ENCODE assay signal across 7 cellular contexts in genomic region chr14:77094672-77095284, GRCh38.
DNase-seq lines count a peak whose midpoint lies in the region; ATAC-seq and TF ChIP-seq lines count a peak whose summit lies in the region.

No MANE protein-coding gene starts in this region.

- no peaks in the 10 kb centered on the region for H3K27me3 ChIP-seq in brain microvascular endothelial cell (replicated peaks)

- TF ChIP-seq CTCF in GM13976 (IDR thresholded peaks at IDR 0.05; ENCODE audit: borderline replicate concordance, control extremely low read depth, extremely low read depth, insufficient read depth, missing control alignments) (peak; percentile 69), brain microvascular endothelial cell (IDR thresholded peaks at IDR 0.05; ENCODE audit: low read depth, low read length, missing control alignments) (peak; percentile 92)

- H3K4me3 ChIP-seq in brain microvascular endothelial cell (ENCODE audit: low read depth, low read length): no peak overlapping the region

- H3K27ac ChIP-seq in brain microvascular endothelial cell: no peak overlapping the region

- H3K36me3 ChIP-seq in brain microvascular endothelial cell (replicated peaks): no peaks in the 10 kb centered on the region

- peak; percentile 56 for DNase-seq in GM13976 (ENCODE audit: low spot score)
- peak; percentile 79 for DNase-seq in NCI-H2107 (lab: John Stamatoyannopoulos, UW)
- peak; percentile 66 for DNase-seq in UCSD-AML1 (lab: John Stamatoyannopoulos, UW; ENCODE audit: unreplicated experiment)
- peak; percentile 71 for DNase-seq in brain microvascular endothelial cell
- DNase-seq in inferior parietal cortex (ENCODE audit: extremely low spot score): peak; percentile 90
- peak; percentile 37 to 60 for DNase-seq in stimulated activated CD4-positive, alpha-beta T cell treated with anti-CD3 and anti-CD28 coated beads, Interleukin-1b, Interleukin-23, amount 100 ng/mL, for 1 hour (ENCODE audit: low read depth in 2 of 2)

- in situ Hi-C loops in GM13976 (cut with MboI; ENCODE audit: low sequenced_read_pairs, unreplicated experiment): no loop called here
- in situ Hi-C loops in brain microvascular endothelial cell (cut with HindIII; ENCODE audit: low pct_ligation_motif_present, low sequenced_read_pairs): no loop called here

- no peak for ATAC-seq in HG02840 (IDR thresholded peaks at IDR 0.05; ENCODE audit: low FRiP score, unreplicated experiment)
